ENCODE assay signal across 20 cellular contexts in the genomic region with DNA sequence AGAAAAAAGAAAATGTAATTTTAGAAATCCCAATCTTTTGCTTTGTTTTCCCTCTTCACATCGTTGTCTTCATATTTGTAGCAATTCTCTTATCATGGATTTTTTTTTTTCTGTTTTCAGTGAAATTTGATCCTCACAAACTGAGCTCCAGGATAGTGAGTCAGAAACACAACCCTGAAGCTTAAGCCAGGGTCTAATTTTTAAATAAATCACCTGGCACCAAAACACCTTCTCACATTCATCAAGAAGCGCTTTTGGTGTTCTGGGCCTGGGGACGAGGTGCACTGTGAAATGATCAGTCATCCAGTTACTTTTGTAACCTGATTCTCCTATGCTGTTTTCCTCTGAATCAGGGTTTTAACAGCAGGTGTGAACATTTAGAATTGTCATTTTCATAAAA.
A peak's percentile ranks its signal among the peaks of the same experiment; 100 is the strongest.
DNase-seq lines count a peak whose midpoint lies in the region; ATAC-seq and TF ChIP-seq lines count a peak whose summit lies in the region.
"Had no signal": no experiment of that assay in that cellular context is flagged by ENCODE, and none has a peak within 500 bp of the region (broad histone marks: within the 10 kb centered on the region; RNA-seq: fewer than 3 reads in every experiment).

No MANE protein-coding gene starts in this region.

- H3K9ac ChIP-seq in adipocyte (ENCODE audit: low read length) (no peak overlapping the region), colonic mucosa (ENCODE audit: low read depth in 2 of 2, low read length in 2 of 2) (no peak overlapping the region)
- H3K9ac ChIP-seq: BLaER1 treated with 17β-estradiol and CSF1 and Interleukin-3, amounts not matched to agents 10 nM and 100 nM had no signal

- DNase-seq in AG20443 (ENCODE audit: low spot score) (peak; percentile 11), HT1080 (ENCODE audit: low read depth) (peak; percentile 2), adipocyte (ENCODE audit: low read depth) (peak; percentile 24), fibroblast of the aortic adventitia (ENCODE audit: low read depth) (peak; percentile 7), colonic mucosa (no peak)
- DNase-seq: CD8-positive, alpha-beta memory T cell; GF-D8; H7; Kasumi-1; NCI-H1092 treated with DMSO at 0.1 percent for 48 hours; NCI-H146; NCI-H2029 treated with DMSO at 0.1 percent for 48 hours; NCI-H446; NCI-H526 treated with DMSO at 0.1 percent for 48 hours; Right ventricle myocardium superior; SW 1271 had no signal

- no peaks in the 10 kb centered on the region for H3K4me1 ChIP-seq in adipocyte (ENCODE audit: control insufficient read depth, insufficient read depth, low read length)
- no peaks in the 10 kb centered on the region for H3K4me1 ChIP-seq in colonic mucosa
- H3K4me1 ChIP-seq: BLaER1 treated with 17β-estradiol and CSF1 and Interleukin-3, amounts not matched to agents 10 nM and 100 nM had no signal

- no peaks in the 10 kb centered on the region for H3K27me3 ChIP-seq in adipocyte (replicated peaks; ENCODE audit: control insufficient read depth, insufficient read depth, low read length)
- no peaks in the 10 kb centered on the region for H3K27me3 ChIP-seq in colonic mucosa
- H3K27me3 ChIP-seq: BLaER1 treated with 17β-estradiol and CSF1 and Interleukin-3, amounts not matched to agents 10 nM and 100 nM had no signal

- no peak for TF ChIP-seq CTCF in fibroblast of the aortic adventitia (IDR thresholded peaks at IDR 0.05; ENCODE audit: insufficient read depth, low read length)
- no peak for TF ChIP-seq CTCF in colonic mucosa (IDR thresholded peaks at IDR 0.05)

- ATAC-seq in HG02870 (IDR thresholded peaks at IDR 0.05; ENCODE audit: unreplicated experiment) (no peak), GM19324 (IDR thresholded peaks at IDR 0.05; ENCODE audit: low FRiP score, unreplicated experiment) (no peak)

- H3K27ac ChIP-seq in colonic mucosa: no peak overlapping the region
- H3K27ac ChIP-seq: BLaER1 treated with 17β-estradiol and CSF1 and Interleukin-3, amounts not matched to agents 10 nM and 100 nM; HL-60 had no signal

- intact Hi-C loops in colonic mucosa (cut with DNase I): no loop called here

- H3K4me3 ChIP-seq in adipocyte (ENCODE audit: low read length): no peak overlapping the region
- H3K4me3 ChIP-seq in fibroblast of the aortic adventitia (ENCODE audit: low read depth, low read length): no peak overlapping the region
- no peak overlapping the region for H3K4me3 ChIP-seq in colonic mucosa
- H3K4me3 ChIP-seq: BLaER1 treated with 17β-estradiol and CSF1 and Interleukin-3, amounts not matched to agents 10 nM and 100 nM had no signal

- H3K36me3 ChIP-seq in adipocyte (ENCODE audit: control insufficient read depth, insufficient read depth, low read length, severe bottlenecking): no peaks in the 10 kb centered on the region
- H3K36me3 ChIP-seq in colonic mucosa: no peaks in the 10 kb centered on the region
- H3K36me3 ChIP-seq: BLaER1 treated with 17β-estradiol and CSF1 and Interleukin-3, amounts not matched to agents 10 nM and 100 nM had no signal

- H3K9me3 ChIP-seq in adipocyte (ENCODE audit: control insufficient read depth, low read length) (no peaks in the 10 kb centered on the region), colonic mucosa (no peaks in the 10 kb centered on the region)
- H3K9me3 ChIP-seq: BLaER1 treated with 17β-estradiol and CSF1 and Interleukin-3, amounts not matched to agents 10 nM and 100 nM had no signal
